ENCODE assay signal across 20 cellular contexts in genomic region chr2:28277466-28277865, GRCh38.
A peak's percentile ranks its signal among the peaks of the same experiment; 100 is the strongest.
DNase-seq lines count a peak whose midpoint lies in the region; ATAC-seq and TF ChIP-seq lines count a peak whose summit lies in the region.
"Had no signal": no experiment of that assay in that cellular context is flagged by ENCODE, and none has a peak within 500 bp of the region (broad histone marks: within the 10 kb centered on the region; RNA-seq: fewer than 3 reads in every experiment).

No MANE protein-coding gene starts in this region.

- no peak overlapping the region for H3K4me3 Mint-ChIP-seq in activated T-helper 1 cell treated with anti-CD3 and anti-CD28 coated beads, Interleukin-12 subunit alpha, Interleukin-12 subunit beta, Interleukin-2, Interleukin-4 antibody, amounts not matched to agents 30 ng/mL and 10 ng/mL and 1 ng/mL, durations not matched to agents 14 hours and 24 hours and 36 hours
- H3K4me3 Mint-ChIP-seq: activated CD4-positive, alpha-beta memory T cell treated with anti-CD3 and anti-CD28 coated beads, Interleukin-2, amount 10 ng/mL, durations not matched to agents 7 days and 5 days; activated naive CD4-positive, alpha-beta T cell treated with anti-CD3 and anti-CD28 coated beads, Interleukin-2, amount 10 ng/mL, durations not matched to agents 7 days and 5 days; endodermal cell; memory B cell; naive thymus-derived CD8-positive, alpha-beta T cell; T-helper 17 cell had no signal

- H3K4me3 ChIP-seq in heart left ventricle, result no peak overlapping the region
- H3K4me3 ChIP-seq: ascending aorta had no signal

- H3K27ac ChIP-seq in RWPE1 (peak overlapping the region; percentile 96), heart left ventricle (no peak overlapping the region)

- ATAC-seq in sciatic nerve (no peak), heart left ventricle (no peak), GM19395 (IDR thresholded peaks at IDR 0.05; ENCODE audit: unreplicated experiment) (no peak)
- ATAC-seq: naive thymus-derived CD8-positive, alpha-beta T cell; T-helper 17 cell had no signal

- intact Hi-C loops in sciatic nerve (cut with DNase I), result no loop called here
- intact Hi-C loops in activated T-helper 1 cell treated with anti-CD3 and anti-CD28 coated beads, Interleukin-12 subunit alpha, Interleukin-12 subunit beta, Interleukin-2, Interleukin-4 antibody, amounts not matched to agents 30 ng/mL and 10 ng/mL and 1 ng/mL, durations not matched to agents 14 hours and 24 hours and 36 hours (cut with micrococcal nuclease), result loop anchor here (5.0 kb wide), 1 partner anchor 320 kb away; no protein-coding TSS in a partner anchor
- intact Hi-C loops in heart left ventricle (cut with DNase I), result loop anchor here in 5 of 10 donors (5.0 to 10.0 kb wide), 2 partner anchors 115 to 117 kb away; partner anchors contain the start of gene FOSL2 (in 5 of the 5)

- TF ChIP-seq CTCF in RWPE1 (conservative IDR thresholded peaks at IDR 0.05; ENCODE audit: low read depth), result no peak
- TF ChIP-seq CTCF in heart left ventricle (IDR thresholded peaks at IDR 0.05), result no peak

- peaks cover 0 to 35% (median 18%) of the 10 kb centered on the region in 12 donors for H3K4me1 ChIP-seq in heart left ventricle

- no peaks in the 10 kb centered on the region for H3K27me3 ChIP-seq in heart left ventricle
- H3K27me3 ChIP-seq: ascending aorta had no signal

- WGBS in heart left ventricle, 4 donors, result 93 to 96% (median 96%) methylated on average over 7 of the region's 7 CpGs

- H3K36me3 Mint-ChIP-seq in activated T-helper 1 cell treated with anti-CD3 and anti-CD28 coated beads, Interleukin-12 subunit alpha, Interleukin-12 subunit beta, Interleukin-2, Interleukin-4 antibody, amounts not matched to agents 30 ng/mL and 10 ng/mL and 1 ng/mL, durations not matched to agents 14 hours and 24 hours and 36 hours (ENCODE audit: low read depth), result peaks cover 22% of the 10 kb centered on the region

- peaks cover 54% of the 10 kb centered on the region for H3K4me1 Mint-ChIP-seq in activated T-helper 1 cell treated with anti-CD3 and anti-CD28 coated beads, Interleukin-12 subunit alpha, Interleukin-12 subunit beta, Interleukin-2, Interleukin-4 antibody, amounts not matched to agents 30 ng/mL and 10 ng/mL and 1 ng/mL, durations not matched to agents 14 hours and 24 hours and 36 hours (ENCODE audit: low read depth)
- H3K4me1 Mint-ChIP-seq: memory B cell had no signal

- no peak for TF ChIP-seq POLR2A in heart left ventricle (IDR thresholded peaks at IDR 0.05)

- no peaks in the 10 kb centered on the region for H3K9me3 Mint-ChIP-seq in activated T-helper 1 cell treated with anti-CD3 and anti-CD28 coated beads, Interleukin-12 subunit alpha, Interleukin-12 subunit beta, Interleukin-2, Interleukin-4 antibody, amounts not matched to agents 30 ng/mL and 10 ng/mL and 1 ng/mL, durations not matched to agents 14 hours and 24 hours and 36 hours
- H3K9me3 Mint-ChIP-seq: activated CD4-positive, alpha-beta memory T cell treated with anti-CD3 and anti-CD28 coated beads, Interleukin-2, amount 10 ng/mL, durations not matched to agents 7 days and 5 days; activated naive CD4-positive, alpha-beta T cell treated with anti-CD3 and anti-CD28 coated beads, Interleukin-2, amount 10 ng/mL, durations not matched to agents 7 days and 5 days; endodermal cell; memory B cell; naive thymus-derived CD8-positive, alpha-beta T cell had no signal

- peaks cover 6% of the 10 kb centered on the region for H3K27me3 Mint-ChIP-seq in activated T-helper 1 cell treated with anti-CD3 and anti-CD28 coated beads, Interleukin-12 subunit alpha, Interleukin-12 subunit beta, Interleukin-2, Interleukin-4 antibody, amounts not matched to agents 30 ng/mL and 10 ng/mL and 1 ng/mL, durations not matched to agents 14 hours and 24 hours and 36 hours (ENCODE audit: insufficient read depth)
- H3K27me3 Mint-ChIP-seq: activated CD4-positive, alpha-beta memory T cell treated with anti-CD3 and anti-CD28 coated beads, Interleukin-2, amount 10 ng/mL, durations not matched to agents 7 days and 5 days; memory B cell; naive thymus-derived CD8-positive, alpha-beta T cell; T-helper 17 cell had no signal

- H3K36me3 ChIP-seq in heart left ventricle, result no peaks in the 10 kb centered on the region
- H3K36me3 ChIP-seq: ascending aorta had no signal

- CTCF ChIA-PET in RWPE1 (lab: Yijun Ruan, JAX), result interaction anchor here (0.5 kb wide), 1 partner anchor 109 kb away, joined by 3 read pairs; no protein-coding TSS in a partner anchor

- no peak overlapping the region for H3K27ac Mint-ChIP-seq in activated T-helper 1 cell treated with anti-CD3 and anti-CD28 coated beads, Interleukin-12 subunit alpha, Interleukin-12 subunit beta, Interleukin-2, Interleukin-4 antibody, amounts not matched to agents 30 ng/mL and 10 ng/mL and 1 ng/mL, durations not matched to agents 14 hours and 24 hours and 36 hours
- H3K27ac Mint-ChIP-seq: activated CD4-positive, alpha-beta memory T cell treated with anti-CD3 and anti-CD28 coated beads, Interleukin-2, amount 10 ng/mL, durations not matched to agents 7 days and 5 days; activated naive CD4-positive, alpha-beta T cell treated with anti-CD3 and anti-CD28 coated beads, Interleukin-2, amount 10 ng/mL, durations not matched to agents 7 days and 5 days; endodermal cell; memory B cell; naive thymus-derived CD8-positive, alpha-beta T cell had no signal

- H3K9me3 ChIP-seq in heart left ventricle, result no peaks in the 10 kb centered on the region
- H3K9me3 ChIP-seq: ascending aorta had no signal

- DNase-seq in NCI-H2081 (lab: John Stamatoyannopoulos, UW), result peak; percentile 22 to 46
- no peak for DNase-seq in NCI-H2081 treated with DMSO at 0.1 percent for 48 hours (lab: John Stamatoyannopoulos, UW)
- DNase-seq in NCI-H2107 (lab: John Stamatoyannopoulos, UW), result peak; percentile 13
- DNase-seq in RWPE1 (ENCODE audit: low spot score), result no peak
- no peak for DNase-seq in sciatic nerve (ENCODE audit: low spot score)
- DNase-seq in activated T-helper 1 cell treated with anti-CD3 and anti-CD28 coated beads, Interleukin-12 subunit alpha, Interleukin-12 subunit beta, Interleukin-2, Interleukin-4 antibody, amounts not matched to agents 30 ng/mL and 10 ng/mL and 1 ng/mL, durations not matched to agents 14 hours and 24 hours and 36 hours (ENCODE audit: low spot score), result no peak
- DNase-seq in heart left ventricle, result no peak
- DNase-seq: activated CD4-positive, alpha-beta memory T cell treated with anti-CD3 and anti-CD28 coated beads, Interleukin-2, amount 10 ng/mL, durations not matched to agents 7 days and 5 days; activated naive CD4-positive, alpha-beta T cell treated with anti-CD3 and anti-CD28 coated beads, Interleukin-2, amount 10 ng/mL, durations not matched to agents 7 days and 5 days; activated T-cell treated with anti-CD3 and anti-CD28 coated beads, Interleukin-2, amount 50 U/mL, for 1 hour; endodermal cell; hippocampal formation; naive thymus-derived CD8-positive, alpha-beta T cell; NCI-H2171 treated with DMSO at 0.1 percent for 48 hours; posterior cingulate gyrus; stimulated activated CD4-positive, alpha-beta T cell treated with anti-CD3 and anti-CD28 coated beads, Interleukin-4, amount 100 ng/mL, for 24 hours; T-helper 17 cell had no signal

- POLR2A ChIA-PET in RWPE1 (lab: Yijun Ruan, JAX; ENCODE audit: low non-redundant PET), result no interaction called here

Comparison
In these comparisons a context has a peak if more than half of its experiments do, and no peak if none do; other contexts are left out.
1. DNase-seq: peak in NCI-H2081 (2 of 2) and NCI-H2107 (single experiment); none in NCI-H2081 treated with DMSO at 0.1 percent for 48 hours (single experiment), RWPE1 (single experiment), sciatic nerve (single experiment), activated T-helper 1 cell treated with anti-CD3 and anti-CD28 coated beads, Interleukin-12 subunit alpha, Interleukin-12 subunit beta, Interleukin-2, Interleukin-4 antibody, amounts not matched to agents 30 ng/mL and 10 ng/mL and 1 ng/mL, durations not matched to agents 14 hours and 24 hours and 36 hours (single experiment) and heart left ventricle (0 of 5).